1 cellular context compared by ENCODE assay signal in genomic region chr2:240387669-240388358, GRCh38.
TF ChIP-seq lines count a peak whose summit lies in the region.

No MANE protein-coding gene starts in this region.

TF ChIP-seq in K562, 482 proteins besides CTCF, POLR2A, EP300 and RAD21 (continued from another document and continues in another):
- TF ChIP-seq ZNF518B (CRISPR knock-in tag; IDR thresholded peaks at IDR 0.05) (no peak), SAP30 (IDR thresholded peaks at IDR 0.05; ENCODE audit: borderline replicate concordance, insufficient read depth, low read depth, low read length, poor library complexity, severe bottlenecking) (no peak), COPS2 (conservative IDR thresholded peaks at IDR 0.05) (no peak), ATF4 (CRISPR knock-in tag; IDR thresholded peaks at IDR 0.05) (no peak), ZNF318 (IDR thresholded peaks at IDR 0.05; ENCODE audit: borderline replicate concordance in 1 of 2, low read depth in 1 of 2) (peak in 1 of 2 experiments; percentile 93; a peak in 2 of 4 replicates), JUN (IDR thresholded peaks at IDR 0.05; ENCODE audit: borderline replicate concordance, low read depth, low read length) (peak; percentile 69; the same call in 1 of the 2 replicates), JUN (CRISPR knock-in tag; IDR thresholded peaks at IDR 0.05; ENCODE audit: borderline replicate concordance) (no peak), POLR2G (IDR thresholded peaks at IDR 0.05; ENCODE audit: low read depth, low read length) (no peak), ZNF316 (IDR thresholded peaks at IDR 0.05) (peak; percentile 99), PTRF (tag; IDR thresholded peaks at IDR 0.05) (no peak), MNT (conservative IDR thresholded peaks at IDR 0.05) (peak in 1 of 2 experiments; percentile 56; a peak in 1 of 4 replicates), SOX6 (IDR thresholded peaks at IDR 0.05) (0 out of 2 replicates have a peak, but pooled peaks have one; percentile 23), HDAC1 (IDR thresholded peaks at IDR 0.05) (peak in 1 of 2 experiments; percentile 53; a peak in 1 of 4 replicates), RBBP5 (IDR thresholded peaks at IDR 0.05; ENCODE audit: borderline replicate concordance, insufficient read depth, low read length, poor library complexity, severe bottlenecking) (no peak), EGR1 (conservative IDR thresholded peaks at IDR 0.05) (no peak), SETDB1 (IDR thresholded peaks at IDR 0.05; ENCODE audit: low read length) (no peak), KDM1A (IDR thresholded peaks at IDR 0.05) (peak; percentile 93 to 94; a peak in 3 of 4 replicates), ARID1B (IDR thresholded peaks at IDR 0.05) (peak; percentile 76), ZNF445 (CRISPR knock-in tag; IDR thresholded peaks at IDR 0.05; ENCODE audit: low read depth) (no peak)
- TF ChIP-seq, protein P1, sequence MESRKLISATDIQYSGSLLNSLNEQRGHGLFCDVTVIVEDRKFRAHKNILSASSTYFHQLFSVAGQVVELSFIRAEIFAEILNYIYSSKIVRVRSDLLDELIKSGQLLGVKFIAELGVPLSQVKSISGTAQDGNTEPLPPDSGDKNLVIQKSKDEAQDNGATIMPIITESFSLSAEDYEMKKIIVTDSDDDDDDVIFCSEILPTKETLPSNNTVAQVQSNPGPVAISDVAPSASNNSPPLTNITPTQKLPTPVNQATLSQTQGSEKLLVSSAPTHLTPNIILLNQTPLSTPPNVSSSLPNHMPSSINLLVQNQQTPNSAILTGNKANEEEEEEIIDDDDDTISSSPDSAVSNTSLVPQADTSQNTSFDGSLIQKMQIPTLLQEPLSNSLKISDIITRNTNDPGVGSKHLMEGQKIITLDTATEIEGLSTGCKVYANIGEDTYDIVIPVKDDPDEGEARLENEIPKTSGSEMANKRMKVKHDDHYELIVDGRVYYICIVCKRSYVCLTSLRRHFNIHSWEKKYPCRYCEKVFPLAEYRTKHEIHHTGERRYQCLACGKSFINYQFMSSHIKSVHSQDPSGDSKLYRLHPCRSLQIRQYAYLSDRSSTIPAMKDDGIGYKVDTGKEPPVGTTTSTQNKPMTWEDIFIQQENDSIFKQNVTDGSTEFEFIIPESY (CRISPR knock-in tag; IDR thresholded peaks at IDR 0.05), result no peak
- TF ChIP-seq, protein P2, sequence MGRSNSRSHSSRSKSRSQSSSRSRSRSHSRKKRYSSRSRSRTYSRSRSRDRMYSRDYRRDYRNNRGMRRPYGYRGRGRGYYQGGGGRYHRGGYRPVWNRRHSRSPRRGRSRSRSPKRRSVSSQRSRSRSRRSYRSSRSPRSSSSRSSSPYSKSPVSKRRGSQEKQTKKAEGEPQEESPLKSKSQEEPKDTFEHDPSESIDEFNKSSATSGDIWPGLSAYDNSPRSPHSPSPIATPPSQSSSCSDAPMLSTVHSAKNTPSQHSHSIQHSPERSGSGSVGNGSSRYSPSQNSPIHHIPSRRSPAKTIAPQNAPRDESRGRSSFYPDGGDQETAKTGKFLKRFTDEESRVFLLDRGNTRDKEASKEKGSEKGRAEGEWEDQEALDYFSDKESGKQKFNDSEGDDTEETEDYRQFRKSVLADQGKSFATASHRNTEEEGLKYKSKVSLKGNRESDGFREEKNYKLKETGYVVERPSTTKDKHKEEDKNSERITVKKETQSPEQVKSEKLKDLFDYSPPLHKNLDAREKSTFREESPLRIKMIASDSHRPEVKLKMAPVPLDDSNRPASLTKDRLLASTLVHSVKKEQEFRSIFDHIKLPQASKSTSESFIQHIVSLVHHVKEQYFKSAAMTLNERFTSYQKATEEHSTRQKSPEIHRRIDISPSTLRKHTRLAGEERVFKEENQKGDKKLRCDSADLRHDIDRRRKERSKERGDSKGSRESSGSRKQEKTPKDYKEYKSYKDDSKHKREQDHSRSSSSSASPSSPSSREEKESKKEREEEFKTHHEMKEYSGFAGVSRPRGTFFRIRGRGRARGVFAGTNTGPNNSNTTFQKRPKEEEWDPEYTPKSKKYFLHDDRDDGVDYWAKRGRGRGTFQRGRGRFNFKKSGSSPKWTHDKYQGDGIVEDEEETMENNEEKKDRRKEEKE (IDR thresholded peaks at IDR 0.05; ENCODE audit: borderline replicate concordance in 1 of 2, control insufficient read depth in 1 of 2, low read depth in 2 of 2, low read length in 1 of 2), result no peak
- TF ChIP-seq, protein P3, sequence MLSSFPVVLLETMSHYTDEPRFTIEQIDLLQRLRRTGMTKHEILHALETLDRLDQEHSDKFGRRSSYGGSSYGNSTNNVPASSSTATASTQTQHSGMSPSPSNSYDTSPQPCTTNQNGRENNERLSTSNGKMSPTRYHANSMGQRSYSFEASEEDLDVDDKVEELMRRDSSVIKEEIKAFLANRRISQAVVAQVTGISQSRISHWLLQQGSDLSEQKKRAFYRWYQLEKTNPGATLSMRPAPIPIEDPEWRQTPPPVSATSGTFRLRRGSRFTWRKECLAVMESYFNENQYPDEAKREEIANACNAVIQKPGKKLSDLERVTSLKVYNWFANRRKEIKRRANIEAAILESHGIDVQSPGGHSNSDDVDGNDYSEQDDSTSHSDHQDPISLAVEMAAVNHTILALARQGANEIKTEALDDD (IDR thresholded peaks at IDR 0.05), result no peak
- TF ChIP-seq, protein P4, sequence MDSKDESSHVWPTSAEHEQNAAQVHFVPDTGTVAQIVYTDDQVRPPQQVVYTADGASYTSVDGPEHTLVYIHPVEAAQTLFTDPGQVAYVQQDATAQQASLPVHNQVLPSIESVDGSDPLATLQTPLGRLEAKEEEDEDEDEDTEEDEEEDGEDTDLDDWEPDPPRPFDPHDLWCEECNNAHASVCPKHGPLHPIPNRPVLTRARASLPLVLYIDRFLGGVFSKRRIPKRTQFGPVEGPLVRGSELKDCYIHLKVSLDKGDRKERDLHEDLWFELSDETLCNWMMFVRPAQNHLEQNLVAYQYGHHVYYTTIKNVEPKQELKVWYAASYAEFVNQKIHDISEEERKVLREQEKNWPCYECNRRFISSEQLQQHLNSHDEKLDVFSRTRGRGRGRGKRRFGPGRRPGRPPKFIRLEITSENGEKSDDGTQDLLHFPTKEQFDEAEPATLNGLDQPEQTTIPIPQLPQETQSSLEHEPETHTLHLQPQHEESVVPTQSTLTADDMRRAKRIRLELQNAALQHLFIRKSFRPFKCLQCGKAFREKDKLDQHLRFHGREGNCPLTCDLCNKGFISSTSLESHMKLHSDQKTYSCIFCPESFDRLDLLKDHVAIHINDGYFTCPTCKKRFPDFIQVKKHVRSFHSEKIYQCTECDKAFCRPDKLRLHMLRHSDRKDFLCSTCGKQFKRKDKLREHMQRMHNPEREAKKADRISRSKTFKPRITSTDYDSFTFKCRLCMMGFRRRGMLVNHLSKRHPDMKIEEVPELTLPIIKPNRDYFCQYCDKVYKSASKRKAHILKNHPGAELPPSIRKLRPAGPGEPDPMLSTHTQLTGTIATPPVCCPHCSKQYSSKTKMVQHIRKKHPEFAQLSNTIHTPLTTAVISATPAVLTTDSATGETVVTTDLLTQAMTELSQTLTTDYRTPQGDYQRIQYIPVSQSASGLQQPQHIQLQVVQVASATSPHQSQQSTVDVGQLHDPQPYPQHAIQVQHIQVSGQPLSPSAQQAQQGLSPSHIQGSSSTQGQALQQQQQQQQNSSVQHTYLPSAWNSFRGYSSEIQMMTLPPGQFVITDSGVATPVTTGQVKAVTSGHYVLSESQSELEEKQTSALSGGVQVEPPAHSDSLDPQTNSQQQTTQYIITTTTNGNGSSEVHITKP (IDR thresholded peaks at IDR 0.05; ENCODE audit: partially characterized antibody), result peak; percentile 36
- TF ChIP-seq, protein P5, sequence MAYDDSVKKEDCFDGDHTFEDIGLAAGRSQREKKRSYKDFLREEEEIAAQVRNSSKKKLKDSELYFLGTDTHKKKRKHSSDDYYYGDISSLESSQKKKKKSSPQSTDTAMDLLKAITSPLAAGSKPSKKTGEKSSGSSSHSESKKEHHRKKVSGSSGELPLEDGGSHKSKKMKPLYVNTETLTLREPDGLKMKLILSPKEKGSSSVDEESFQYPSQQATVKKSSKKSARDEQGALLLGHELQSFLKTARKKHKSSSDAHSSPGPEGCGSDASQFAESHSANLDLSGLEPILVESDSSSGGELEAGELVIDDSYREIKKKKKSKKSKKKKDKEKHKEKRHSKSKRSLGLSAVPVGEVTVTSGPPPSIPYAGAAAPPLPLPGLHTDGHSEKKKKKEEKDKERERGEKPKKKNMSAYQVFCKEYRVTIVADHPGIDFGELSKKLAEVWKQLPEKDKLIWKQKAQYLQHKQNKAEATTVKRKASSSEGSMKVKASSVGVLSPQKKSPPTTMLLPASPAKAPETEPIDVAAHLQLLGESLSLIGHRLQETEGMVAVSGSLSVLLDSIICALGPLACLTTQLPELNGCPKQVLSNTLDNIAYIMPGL (CRISPR knock-in tag; IDR thresholded peaks at IDR 0.05), result no peak
